9 cellular contexts compared by ENCODE assay signal in genomic region chr10:23343591-23344225, GRCh38. TPM values are rescaled to one million over a fixed set of nuclear protein-coding genes. Genes with fewer than 3 reads are reported as not detected.
DNase-seq lines count a peak whose midpoint lies in the region; ATAC-seq and TF ChIP-seq lines count a peak whose summit lies in the region.
"Had no signal": no experiment of that assay in that cellular context is flagged by ENCODE, and none has a peak within 500 bp of the region (broad histone marks: within the 10 kb centered on the region; RNA-seq: fewer than 3 reads in every experiment).

No MANE protein-coding gene starts in this region.

- H3K36me3 ChIP-seq in HEK293 (ENCODE audit: control insufficient read depth in 2 of 2, insufficient read depth in 1 of 2, low read length in 2 of 2) (no peaks in the 10 kb centered on the region), colonic mucosa (no peaks in the 10 kb centered on the region), lower lobe of right lung (no peaks in the 10 kb centered on the region)

- peak overlapping the region; percentile 63 for H3K4me3 ChIP-seq in HEK293 (ENCODE audit: low read depth, low read length)
- peak overlapping the region; percentile 32 for H3K4me3 ChIP-seq in colonic mucosa
- peak overlapping the region; percentile 59 for H3K4me3 ChIP-seq in lower lobe of right lung

- peak; percentile 42 for DNase-seq in T-helper 9 cell
- DNase-seq in colonic mucosa: peak; percentile 56
- DNase-seq in lower lobe of right lung: peak; percentile 81
- DNase-seq in stimulated activated CD4-positive, alpha-beta T cell treated with anti-CD3 and anti-CD28 coated beads, TNF-alpha, amount 100 ng/mL, for 4 hours (ENCODE audit: low read depth in 3 of 3): peak; percentile 33 to 44 (median 41)
- no peak for DNase-seq in NOMO-1 treated with dmso at 0.1 percent for 144 hours (lab: John Stamatoyannopoulos, UW; ENCODE audit: unreplicated experiment)
- DNase-seq in HuH-7.5 (ENCODE audit: low spot score): no peak

- TF ChIP-seq CTCF in HEK293 (tag by site-specific recombination; IDR thresholded peaks at IDR 0.05) (no peak), colonic mucosa (IDR thresholded peaks at IDR 0.05) (no peak), lower lobe of right lung (IDR thresholded peaks at IDR 0.05) (no peak)

- POLR2A ChIA-PET in HEK293 (lab: Yijun Ruan, JAX): interaction anchor here (0.8 to 1.0 kb wide), 2 partner anchors 94 to 97 kb away, joined by 5 read pairs; no protein-coding TSS in a partner anchor

- H3K4me1 ChIP-seq in HEK293 (ENCODE audit: control insufficient read depth, insufficient read depth, low read length) (peaks cover 11% of the 10 kb centered on the region), colonic mucosa (no peaks in the 10 kb centered on the region), lower lobe of right lung (no peaks in the 10 kb centered on the region)

- H3K27me3 ChIP-seq in colonic mucosa: no peaks in the 10 kb centered on the region
- peaks cover 10% of the 10 kb centered on the region for H3K27me3 ChIP-seq in lower lobe of right lung (ENCODE audit: low read depth)

- CTCF ChIA-PET in HEK293 (lab: Yijun Ruan, JAX): interaction anchor here (0.7 to 1.5 kb wide), 3 partner anchors 10 to 29 kb away, joined by 3 to 5 read pairs (median 4); no protein-coding TSS in a partner anchor

- peak; percentile 40 to 72 for ATAC-seq in lower lobe of right lung
- ATAC-seq in GM19351 (IDR thresholded peaks at IDR 0.05; ENCODE audit: unreplicated experiment): no peak

- intact Hi-C loops in colonic mucosa (cut with DNase I) (no loop called here), lower lobe of right lung (cut with DNase I) (no loop called here)

- H3K9me3 ChIP-seq in HEK293 (ENCODE audit: control insufficient read depth, insufficient read depth, low read depth, low read length) (no peaks in the 10 kb centered on the region), colonic mucosa (no peaks in the 10 kb centered on the region), lower lobe of right lung (no peaks in the 10 kb centered on the region)

- H3K27ac ChIP-seq in HEK293 (ENCODE audit: extremely low read depth, low read depth, low read length) (no peak overlapping the region), colonic mucosa (no peak overlapping the region), lower lobe of right lung (peak overlapping the region; percentile 72)

- H3K9ac ChIP-seq in colonic mucosa (ENCODE audit: low read depth in 2 of 2, low read length in 2 of 2): no peak overlapping the region

TF ChIP-seq in HEK293, 187 proteins besides CTCF, POLR2A, EP300 and RAD21:
- TF ChIP-seq ZNF146 (tag by site-specific recombination; IDR thresholded peaks at IDR 0.05) (no peak), MYNN (tag by site-specific recombination; IDR thresholded peaks at IDR 0.05; ENCODE audit: borderline replicate concordance) (peak; percentile 92), ZNF324 (tag by site-specific recombination; IDR thresholded peaks at IDR 0.05) (no peak), GLIS2 (tag by site-specific recombination; IDR thresholded peaks at IDR 0.05) (peak; percentile 9; the same call in 1 of the 2 replicates), ZNF600 (tag by site-specific recombination; IDR thresholded peaks at IDR 0.05) (peak; percentile 17; the same call in 1 of the 2 replicates), GLIS1 (tag by site-specific recombination; IDR thresholded peaks at IDR 0.05) (0 out of 2 replicates have a peak, but pooled peaks have one; percentile 4), ZBTB26 (tag by site-specific recombination; optimal IDR thresholded peaks at IDR 0.05) (peak; percentile 29), ZNF596 (tag by site-specific recombination; IDR thresholded peaks at IDR 0.05) (peak; percentile 38; the same call in 1 of the 2 replicates), ZNF239 (tag by site-specific recombination; IDR thresholded peaks at IDR 0.05) (no peak), ZNF426 (tag by site-specific recombination; IDR thresholded peaks at IDR 0.05) (no peak), YY1 (tag by site-specific recombination; IDR thresholded peaks at IDR 0.05) (peak; percentile 66; the same call in 1 of the 2 replicates), OVOL3 (tag by site-specific recombination; IDR thresholded peaks at IDR 0.05) (no peak), ZBTB48 (tag by site-specific recombination; IDR thresholded peaks at IDR 0.05) (0 out of 2 replicates have a peak, but pooled peaks have one; percentile 22)

RNA-seq across cellular contexts. Expression of gene C10orf67, which starts 0.9 kb away (rescaled TPM):
- total RNA-seq in colonic mucosa (not detected), lower lobe of right lung (1.2 TPM)
- total RNA-seq: SK-MEL-5 had no signal

Comparison
In these comparisons a context has a peak if more than half of its experiments do, and no peak if none do; other contexts are left out.
1. DNase-seq: peak in T-helper 9 cell (single experiment), colonic mucosa (single experiment), lower lobe of right lung (single experiment) and stimulated activated CD4-positive, alpha-beta T cell treated with anti-CD3 and anti-CD28 coated beads, TNF-alpha, amount 100 ng/mL, for 4 hours (3 of 3); none in NOMO-1 treated with dmso at 0.1 percent for 144 hours (single experiment) and HuH-7.5 (single experiment).
2. Peak in every context shown above with its lines, with median percentiles within 50 percentile points of each other: H3K4me3 ChIP-seq.